ENCODE assay signal across 8 cellular contexts in genomic region chr5:90334746-90335145, GRCh38.
"Had no signal": no experiment of that assay in that cellular context is flagged by ENCODE, and none has a peak within 500 bp of the region (broad histone marks: within the 10 kb centered on the region; RNA-seq: fewer than 3 reads in every experiment).

No MANE protein-coding gene starts in this region.

- DNase-seq: H7, HFFc6, KBM-7 had no signal

- H3K9me3 Mint-ChIP-seq: GM23338, IgD-negative memory B cell had no signal

- ATAC-seq: GM23338, HCT116, HepG2 had no signal

- H3K4me3 ChIP-seq: GM23338, HAP-1 had no signal

- H3K27ac Mint-ChIP-seq: GM23338, HFFc6, IgD-negative memory B cell had no signal

- H3K4me3 Mint-ChIP-seq: GM23338, HFFc6, IgD-negative memory B cell had no signal
